ENCODE assay signal across 8 cellular contexts in genomic region chr4:7828926-7829325, GRCh38.
DNase-seq lines count a peak whose midpoint lies in the region; ATAC-seq and TF ChIP-seq lines count a peak whose summit lies in the region.

No MANE protein-coding gene starts in this region.

- peaks cover 4% of the 10 kb centered on the region for H3K9me3 Mint-ChIP-seq in activated T-cell treated with anti-CD3 and anti-CD28 coated beads, Interleukin-2, amount 50 U/mL, for 4 hours
- H3K9me3 Mint-ChIP-seq in activated naive CD8-positive, alpha-beta T cell treated with anti-CD3 and anti-CD28 coated beads, Interleukin-2, amount 50 U/mL, for 24 hours = no peaks in the 10 kb centered on the region
- no peaks in the 10 kb centered on the region for H3K9me3 Mint-ChIP-seq in immature natural killer cell

- peaks cover 0 to 8% of the 10 kb centered on the region in 2 donors for H3K4me1 ChIP-seq in thyroid gland

- no peak for DNase-seq in activated T-cell treated with anti-CD3 and anti-CD28 coated beads, Interleukin-2, amount 50 U/mL, for 4 hours
- no peak for DNase-seq in activated T-cell treated with anti-CD3 and anti-CD28 coated beads, Interleukin-2, amount 50 U/mL, for 1 hour
- DNase-seq in activated naive CD8-positive, alpha-beta T cell treated with anti-CD3 and anti-CD28 coated beads, Interleukin-2, amount 50 U/mL, for 24 hours = no peak
- no peak for DNase-seq in immature natural killer cell
- no peak for DNase-seq in thyroid gland
- no peak for DNase-seq in NCI-H1092 treated with DMSO at 0.1 percent for 48 hours (lab: John Stamatoyannopoulos, UW)

- H3K27ac Mint-ChIP-seq in activated naive CD8-positive, alpha-beta T cell treated with anti-CD3 and anti-CD28 coated beads, Interleukin-2, amount 50 U/mL, for 24 hours = peak overlapping the region; percentile 75
- peak overlapping the region in 5 of 6 donors; percentile 19 to 85 (median 73) for H3K27ac Mint-ChIP-seq in immature natural killer cell

- no peak for TF ChIP-seq POLR2A in thyroid gland (IDR thresholded peaks at IDR 0.05)

- H3K27me3 Mint-ChIP-seq in activated T-cell treated with anti-CD3 and anti-CD28 coated beads, Interleukin-2, amount 50 U/mL, for 4 hours (ENCODE audit: low read depth) = no peaks in the 10 kb centered on the region
- H3K27me3 Mint-ChIP-seq in activated naive CD8-positive, alpha-beta T cell treated with anti-CD3 and anti-CD28 coated beads, Interleukin-2, amount 50 U/mL, for 24 hours = no peaks in the 10 kb centered on the region
- H3K27me3 Mint-ChIP-seq in immature natural killer cell (ENCODE audit: low read depth in 3 of 3) = peaks cover 3 to 11% (median 4%) of the 10 kb centered on the region in 3 donors

- no peak for ATAC-seq in activated T-cell treated with anti-CD3 and anti-CD28 coated beads, Interleukin-2, amount 50 U/mL, for 4 hours
- no peak for ATAC-seq in activated naive CD8-positive, alpha-beta T cell treated with anti-CD3 and anti-CD28 coated beads, Interleukin-2, amount 50 U/mL, for 24 hours
- ATAC-seq in HG03378 (IDR thresholded peaks at IDR 0.05; ENCODE audit: unreplicated experiment) (no peak), HG02981 (IDR thresholded peaks at IDR 0.05; ENCODE audit: unreplicated experiment) (no peak)

- intact Hi-C loops in thyroid gland (cut with DNase I) = no loop called here

- peaks cover 66% of the 10 kb centered on the region for H3K4me1 Mint-ChIP-seq in activated T-cell treated with anti-CD3 and anti-CD28 coated beads, Interleukin-2, amount 50 U/mL, for 4 hours (ENCODE audit: low read depth)
- peaks cover 52% of the 10 kb centered on the region for H3K4me1 Mint-ChIP-seq in activated naive CD8-positive, alpha-beta T cell treated with anti-CD3 and anti-CD28 coated beads, Interleukin-2, amount 50 U/mL, for 24 hours
- H3K4me1 Mint-ChIP-seq in immature natural killer cell = peaks cover 22 to 33% of the 10 kb centered on the region in 2 donors

- no peaks in the 10 kb centered on the region for H3K27me3 ChIP-seq in thyroid gland

- TF ChIP-seq CTCF in thyroid gland (IDR thresholded peaks at IDR 0.05) = no peak

- H3K4me3 Mint-ChIP-seq in activated T-cell treated with anti-CD3 and anti-CD28 coated beads, Interleukin-2, amount 50 U/mL, for 4 hours = peak overlapping the region; percentile 54
- H3K4me3 Mint-ChIP-seq in activated naive CD8-positive, alpha-beta T cell treated with anti-CD3 and anti-CD28 coated beads, Interleukin-2, amount 50 U/mL, for 24 hours = no peak overlapping the region
- no peak overlapping the region for H3K4me3 Mint-ChIP-seq in immature natural killer cell

- no peak overlapping the region for H3K4me3 ChIP-seq in thyroid gland (replicated peaks in 1 of 3)

- 91 to 92% methylated on average over 5 of the region's 5 CpGs for WGBS in thyroid gland, 2 donors

- H3K9me3 ChIP-seq in thyroid gland = no peaks in the 10 kb centered on the region

- H3K27ac ChIP-seq in thyroid gland = peak overlapping the region in 2 of 3 donors; percentile 27 to 50

- peaks cover 0 to 5% of the 10 kb centered on the region in 2 donors for H3K36me3 ChIP-seq in thyroid gland

- H3K36me3 Mint-ChIP-seq in activated T-cell treated with anti-CD3 and anti-CD28 coated beads, Interleukin-2, amount 50 U/mL, for 4 hours (ENCODE audit: insufficient read depth) = peaks cover 15% of the 10 kb centered on the region
- peaks cover 39% of the 10 kb centered on the region for H3K36me3 Mint-ChIP-seq in activated naive CD8-positive, alpha-beta T cell treated with anti-CD3 and anti-CD28 coated beads, Interleukin-2, amount 50 U/mL, for 24 hours (ENCODE audit: low read depth)
- H3K36me3 Mint-ChIP-seq in immature natural killer cell = no peaks in the 10 kb centered on the region
